In genomic region chr2:68774569-68775271, GRCh38 we compare ENCODE assay signal across 1 cellular context.
TF ChIP-seq lines count a peak whose summit lies in the region.

No MANE protein-coding gene starts in this region.

TF ChIP-seq in K562, 482 proteins besides CTCF, POLR2A, EP300 and RAD21 (continued from another document and continues in another):
- no peak for TF ChIP-seq ZBTB40 (IDR thresholded peaks at IDR 0.05)
- no peak for TF ChIP-seq ZBTB40 (CRISPR knock-in tag; IDR thresholded peaks at IDR 0.05)
- TF ChIP-seq EGR1 (conservative IDR thresholded peaks at IDR 0.05), result peak; percentile 87
- TF ChIP-seq MTA2 (IDR thresholded peaks at IDR 0.05; ENCODE audit: low read depth), result no peak
- TF ChIP-seq RBFOX2 (IDR thresholded peaks at IDR 0.05; ENCODE audit: low read depth, low read length), result peak; percentile 87
- TF ChIP-seq E2F6 (IDR thresholded peaks at IDR 0.05; ENCODE audit: borderline replicate concordance in 1 of 2, extremely low read depth in 1 of 2, insufficient read depth in 1 of 2, insufficient read length in 1 of 2, low read depth in 1 of 2, low read length in 1 of 2, poor library complexity in 1 of 2, severe bottlenecking in 1 of 2), result no peak
- TF ChIP-seq SAP30 (IDR thresholded peaks at IDR 0.05; ENCODE audit: borderline replicate concordance, insufficient read depth, low read depth, low read length, poor library complexity, severe bottlenecking), result no peak
- no peak for TF ChIP-seq PYGO2 (tag; IDR thresholded peaks at IDR 0.05)
- no peak for TF ChIP-seq ATF1 (CRISPR knock-in tag; IDR thresholded peaks at IDR 0.05)
- TF ChIP-seq ATF1 (tag; IDR thresholded peaks at IDR 0.05), result peak; percentile 52
- TF ChIP-seq CREBBP (IDR thresholded peaks at IDR 0.05; ENCODE audit: low read depth, low read length), result no peak
- TF ChIP-seq, protein P1, sequence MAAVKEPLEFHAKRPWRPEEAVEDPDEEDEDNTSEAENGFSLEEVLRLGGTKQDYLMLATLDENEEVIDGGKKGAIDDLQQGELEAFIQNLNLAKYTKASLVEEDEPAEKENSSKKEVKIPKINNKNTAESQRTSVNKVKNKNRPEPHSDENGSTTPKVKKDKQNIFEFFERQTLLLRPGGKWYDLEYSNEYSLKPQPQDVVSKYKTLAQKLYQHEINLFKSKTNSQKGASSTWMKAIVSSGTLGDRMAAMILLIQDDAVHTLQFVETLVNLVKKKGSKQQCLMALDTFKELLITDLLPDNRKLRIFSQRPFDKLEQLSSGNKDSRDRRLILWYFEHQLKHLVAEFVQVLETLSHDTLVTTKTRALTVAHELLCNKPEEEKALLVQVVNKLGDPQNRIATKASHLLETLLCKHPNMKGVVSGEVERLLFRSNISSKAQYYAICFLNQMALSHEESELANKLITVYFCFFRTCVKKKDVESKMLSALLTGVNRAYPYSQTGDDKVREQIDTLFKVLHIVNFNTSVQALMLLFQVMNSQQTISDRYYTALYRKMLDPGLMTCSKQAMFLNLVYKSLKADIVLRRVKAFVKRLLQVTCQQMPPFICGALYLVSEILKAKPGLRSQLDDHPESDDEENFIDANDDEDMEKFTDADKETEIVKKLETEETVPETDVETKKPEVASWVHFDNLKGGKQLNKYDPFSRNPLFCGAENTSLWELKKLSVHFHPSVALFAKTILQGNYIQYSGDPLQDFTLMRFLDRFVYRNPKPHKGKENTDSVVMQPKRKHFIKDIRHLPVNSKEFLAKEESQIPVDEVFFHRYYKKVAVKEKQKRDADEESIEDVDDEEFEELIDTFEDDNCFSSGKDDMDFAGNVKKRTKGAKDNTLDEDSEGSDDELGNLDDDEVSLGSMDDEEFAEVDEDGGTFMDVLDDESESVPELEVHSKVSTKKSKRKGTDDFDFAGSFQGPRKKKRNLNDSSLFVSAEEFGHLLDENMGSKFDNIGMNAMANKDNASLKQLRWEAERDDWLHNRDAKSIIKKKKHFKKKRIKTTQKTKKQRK (IDR thresholded peaks at IDR 0.05; ENCODE audit: borderline replicate concordance, low read depth, low read length), result no peak
- TF ChIP-seq MEF2A (IDR thresholded peaks at IDR 0.05; ENCODE audit: control insufficient read depth, low read depth, low read length), result 0 out of 2 replicates have a peak, but pooled peaks have one; percentile 14
- TF ChIP-seq NBN (IDR thresholded peaks at IDR 0.05; ENCODE audit: low read depth), result no peak
- no peak for TF ChIP-seq FOXJ2 (tag; IDR thresholded peaks at IDR 0.05)
- TF ChIP-seq ZNF311 (CRISPR knock-in tag; IDR thresholded peaks at IDR 0.05), result no peak; the same call in 1 of the 2 replicates
- no peak for TF ChIP-seq ZNF124 (CRISPR knock-in tag; IDR thresholded peaks at IDR 0.05)
- TF ChIP-seq ZNF584 (CRISPR knock-in tag; IDR thresholded peaks at IDR 0.05; ENCODE audit: low read depth), result no peak; the same call in 1 of the 2 replicates
- no peak for TF ChIP-seq RFX5 (IDR thresholded peaks at IDR 0.05; ENCODE audit: low read depth, low read length)
- no peak for TF ChIP-seq CHD7 (IDR thresholded peaks at IDR 0.05; ENCODE audit: low read depth, low read length)
- no peak for TF ChIP-seq MAX (CRISPR knock-in tag; IDR thresholded peaks at IDR 0.05)
- no peak for TF ChIP-seq RBM15 (IDR thresholded peaks at IDR 0.05; ENCODE audit: insufficient read depth, low read length)
- peak; percentile 47 for TF ChIP-seq CREM (IDR thresholded peaks at IDR 0.05; ENCODE audit: low read depth)
- no peak for TF ChIP-seq PTBP1 (IDR thresholded peaks at IDR 0.05; ENCODE audit: low read depth, low read length)
- TF ChIP-seq RBBP5 (IDR thresholded peaks at IDR 0.05; ENCODE audit: borderline replicate concordance, insufficient read depth, low read length, poor library complexity, severe bottlenecking), result peak; percentile 46
- TF ChIP-seq ZNF436 (CRISPR knock-in tag; IDR thresholded peaks at IDR 0.05), result no peak; the same call in 1 of the 2 replicates
- TF ChIP-seq ZBTB26 (CRISPR knock-in tag; IDR thresholded peaks at IDR 0.05), result no peak
